15 cellular contexts compared by ENCODE assay signal in the genomic region with DNA sequence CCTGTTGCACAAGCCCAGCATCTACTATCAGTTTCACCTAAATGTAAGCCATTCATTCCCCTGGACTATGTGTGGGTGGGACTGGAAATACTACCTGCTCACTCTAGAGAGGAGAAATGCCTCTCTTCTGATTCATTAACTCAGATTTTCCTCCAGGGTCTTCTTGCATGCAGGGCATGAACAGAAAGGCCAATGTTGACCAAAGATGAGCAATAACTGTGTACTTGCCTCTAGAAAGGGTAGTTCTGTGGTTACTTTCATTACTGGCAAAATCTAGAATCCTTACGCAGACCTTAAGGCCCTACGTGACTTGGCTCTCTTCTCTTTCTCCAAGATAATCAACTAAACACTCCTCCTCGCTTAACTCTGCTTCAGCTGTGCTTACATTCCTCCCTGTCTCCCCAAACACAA.
DNase-seq lines count a peak whose midpoint lies in the region; ATAC-seq and TF ChIP-seq lines count a peak whose summit lies in the region.
"Had no signal": no experiment of that assay in that cellular context is flagged by ENCODE, and none has a peak within 500 bp of the region (broad histone marks: within the 10 kb centered on the region; RNA-seq: fewer than 3 reads in every experiment).

No MANE protein-coding gene starts in this region.

- H3K36me3 Mint-ChIP-seq in activated T-helper 17 cell treated with anti-CD3 and anti-CD28 coated beads, Interleukin-2, amount 50 U/mL, for 72 hours (ENCODE audit: low read depth) = no peaks in the 10 kb centered on the region

- ATAC-seq in HG03025 (IDR thresholded peaks at IDR 0.05; ENCODE audit: low FRiP score, unreplicated experiment) (peak; percentile 79), HG03460 (IDR thresholded peaks at IDR 0.05; ENCODE audit: unreplicated experiment) (no peak)
- ATAC-seq in activated T-helper 17 cell treated with anti-CD3 and anti-CD28 coated beads, Interleukin-2, amount 50 U/mL, for 72 hours (replicated peaks) = peak; percentile 38
- ATAC-seq: right cardiac atrium had no signal

- no peak overlapping the region for H3K4me3 Mint-ChIP-seq in activated T-helper 17 cell treated with anti-CD3 and anti-CD28 coated beads, Interleukin-2, amount 50 U/mL, for 72 hours

- H3K79me2 ChIP-seq in OCI-LY7 (ENCODE audit: insufficient read depth, low read depth, low read length) = no peaks in the 10 kb centered on the region

- H3K4me2 ChIP-seq in OCI-LY7 (ENCODE audit: low read length) = no peak overlapping the region

- H3K27me3 Mint-ChIP-seq in activated T-helper 17 cell treated with anti-CD3 and anti-CD28 coated beads, Interleukin-2, amount 50 U/mL, for 72 hours = peaks cover 16% of the 10 kb centered on the region

- H3K4me3 ChIP-seq in GM12864 (ENCODE audit: low read depth, low read length) (no peak overlapping the region), OCI-LY7 (ENCODE audit: low read depth, low read length, poor library complexity, severe bottlenecking) (no peak overlapping the region)

- H3K27ac ChIP-seq in OCI-LY7 (ENCODE audit: low read depth, low read length, poor library complexity, severe bottlenecking) = no peak overlapping the region

- no TSS peak for BruUV-seq in OCI-LY7 (replicated peaks; lab: Mats Ljungman, UMichigan)

- no peaks in the 10 kb centered on the region for H3K9me3 Mint-ChIP-seq in activated T-helper 17 cell treated with anti-CD3 and anti-CD28 coated beads, Interleukin-2, amount 50 U/mL, for 72 hours

- no peaks in the 10 kb centered on the region for H3K4me1 ChIP-seq in OCI-LY7 (ENCODE audit: insufficient read depth, low read length, poor library complexity, severe bottlenecking)

- no peak overlapping the region for H2AFZ ChIP-seq in OCI-LY7 (ENCODE audit: low read length)

- no peak for TF ChIP-seq CTCF in GM12864 (IDR thresholded peaks at IDR 0.05; ENCODE audit: low read depth, low read length, missing control alignments)
- TF ChIP-seq CTCF in OCI-LY7 (conservative IDR thresholded peaks at IDR 0.05; ENCODE audit: low read length) = no peak

- H3K27ac Mint-ChIP-seq in activated T-helper 17 cell treated with anti-CD3 and anti-CD28 coated beads, Interleukin-2, amount 50 U/mL, for 72 hours = no peak overlapping the region

- H3K9me3 ChIP-seq in OCI-LY7 (ENCODE audit: low read length) = no peaks in the 10 kb centered on the region
- H3K9me3 ChIP-seq: BE2C had no signal

- no peaks in the 10 kb centered on the region for H3K4me1 Mint-ChIP-seq in activated T-helper 17 cell treated with anti-CD3 and anti-CD28 coated beads, Interleukin-2, amount 50 U/mL, for 72 hours

- H3K36me3 ChIP-seq in OCI-LY7 (ENCODE audit: insufficient read depth, low read length) = no peaks in the 10 kb centered on the region
- H3K36me3 ChIP-seq: BE2C had no signal

- peak; percentile 4 for DNase-seq in GM12864 (ENCODE audit: low read depth)
- peak; percentile 93 for DNase-seq in kidney tubule cell (ENCODE audit: low spot score)
- no peak for DNase-seq in OCI-M1 (lab: John Stamatoyannopoulos, UW)
- DNase-seq in NCI-H1417 treated with DMSO at 0.1 percent for 48 hours (lab: John Stamatoyannopoulos, UW) = no peak
- no peak for DNase-seq in OCI-LY7 (ENCODE audit: low spot score)
- DNase-seq: activated CD4-positive, alpha-beta T cell treated with anti-CD3 and anti-CD28 coated beads, Interleukin-2, amount 50 U/mL, for 4 hours; activated naive CD4-positive, alpha-beta T cell treated with Interleukin-2 at 50 U/mL for 16 hours; BE2C; KBM-7; NCI-H187 treated with DMSO at 0.1 percent for 48 hours; right cardiac atrium; stimulated activated CD4-positive, alpha-beta T cell treated with anti-CD3 and anti-CD28 coated beads, Interleukin-4, amount 100 ng/mL, for 24 hours had no signal

- H4K20me1 ChIP-seq in OCI-LY7 (ENCODE audit: insufficient read depth, low read length) = no peaks in the 10 kb centered on the region

- CTCF ChIA-PET in OCI-LY7 (lab: Charles Lee; ENCODE audit: unreplicated experiment) = no interaction called here

- intact Hi-C loops in OCI-LY7 (cut with micrococcal nuclease; ENCODE audit: unreplicated experiment) = no loop called here

- POLR2A ChIA-PET in OCI-LY7 (lab: Charles Lee) = interaction anchor here (0.9 kb wide), 1 partner anchor 52 kb away, joined by 3 read pairs; no protein-coding TSS in a partner anchor

- no peaks in the 10 kb centered on the region for H3K9me2 ChIP-seq in OCI-LY7 (ENCODE audit: insufficient read depth, low read length)

Comparison
In these comparisons a context has a peak if more than half of its experiments do, and no peak if none do; other contexts are left out.
1. DNase-seq: peak in GM12864 (single experiment) and kidney tubule cell (single experiment); none in OCI-M1 (single experiment), NCI-H1417 treated with DMSO at 0.1 percent for 48 hours (single experiment) and OCI-LY7 (single experiment).